10 cellular contexts compared by ENCODE assay signal in the genomic region with DNA sequence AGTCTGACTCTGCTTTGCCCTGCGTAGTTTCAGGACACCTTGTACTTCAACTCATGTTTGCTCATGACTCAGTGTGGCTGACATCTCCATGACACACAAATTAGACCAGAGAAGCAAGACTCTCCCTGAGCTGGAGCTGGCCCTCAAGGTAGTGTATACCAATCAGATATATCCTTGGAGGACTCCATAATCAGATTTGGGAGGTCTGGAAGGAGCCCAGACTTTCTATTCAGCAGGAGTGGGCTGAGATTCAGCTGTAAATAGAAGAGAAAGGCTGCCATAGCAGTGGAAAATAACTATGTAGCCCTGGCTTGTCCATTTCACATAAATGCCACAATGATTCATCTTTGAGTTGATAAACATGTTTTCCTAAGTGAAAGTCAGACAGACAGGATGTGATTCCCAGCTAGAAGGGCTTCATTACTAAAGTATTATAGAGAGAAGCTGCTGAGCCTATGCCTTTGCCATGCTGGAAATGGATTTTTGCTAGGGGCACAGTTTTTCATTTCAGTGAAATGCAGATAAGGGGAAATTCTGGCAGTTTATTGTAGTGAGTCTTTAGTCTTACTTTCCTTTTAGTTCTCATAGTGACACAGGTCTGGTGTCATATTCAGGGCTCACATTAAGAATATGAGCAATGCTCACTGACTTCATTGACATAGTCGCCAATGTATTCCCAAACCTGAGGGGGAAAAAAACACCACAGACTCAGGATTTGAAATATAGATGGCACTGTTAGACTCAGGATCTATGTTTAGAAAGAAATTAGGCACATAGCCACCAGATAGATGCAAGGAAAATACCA.
DNase-seq lines count a peak whose midpoint lies in the region; ATAC-seq and TF ChIP-seq lines count a peak whose summit lies in the region.
"Had no signal": no experiment of that assay in that cellular context is flagged by ENCODE, and none has a peak within 500 bp of the region (broad histone marks: within the 10 kb centered on the region; RNA-seq: fewer than 3 reads in every experiment).

No MANE protein-coding gene starts in this region.

- no peaks in the 10 kb centered on the region for H3K9me3 ChIP-seq in mucosa of descending colon
- H3K9me3 ChIP-seq in CD4-positive, alpha-beta memory T cell (ENCODE audit: control insufficient read depth in 1 of 2, low read length in 2 of 2), result no peaks in the 10 kb centered on the region

- H3K9me3 Mint-ChIP-seq in CD4-positive, alpha-beta memory T cell, result peaks cover 0 to 2% (median 0%) of the 10 kb centered on the region in 8 donors
- H3K9me3 Mint-ChIP-seq: activated CD4-positive, alpha-beta T cell treated with anti-CD3 and anti-CD28 coated beads, Interleukin-2, amount 10 ng/mL, durations not matched to agents 24 days and 14 days had no signal

- H3K27me3 ChIP-seq in CD4-positive, alpha-beta memory T cell (ENCODE audit: insufficient read depth, low read length), result no peaks in the 10 kb centered on the region

- no peak overlapping the region for H3K4me3 ChIP-seq in mucosa of descending colon
- no peak overlapping the region for H3K4me3 ChIP-seq in CD4-positive, alpha-beta memory T cell (ENCODE audit: low read length in 2 of 2)

- no peaks in the 10 kb centered on the region for H3K27me3 Mint-ChIP-seq in CD4-positive, alpha-beta memory T cell
- H3K27me3 Mint-ChIP-seq: activated CD4-positive, alpha-beta T cell treated with anti-CD3 and anti-CD28 coated beads, Interleukin-2, amount 10 ng/mL, durations not matched to agents 24 days and 14 days had no signal

- no peak overlapping the region for H3K27ac Mint-ChIP-seq in CD4-positive, alpha-beta memory T cell
- H3K27ac Mint-ChIP-seq: activated CD4-positive, alpha-beta T cell treated with anti-CD3 and anti-CD28 coated beads, Interleukin-2, amount 10 ng/mL, durations not matched to agents 24 days and 14 days; activated naive CD4-positive, alpha-beta T cell treated with anti-CD3 and anti-CD28 coated beads for 36 hours had no signal

- H3K36me3 ChIP-seq in mucosa of descending colon (ENCODE audit: low read depth), result no peaks in the 10 kb centered on the region
- H3K36me3 ChIP-seq in CD4-positive, alpha-beta memory T cell (ENCODE audit: insufficient read depth, low read length), result no peaks in the 10 kb centered on the region

- peak; percentile 48 for DNase-seq in A172 (ENCODE audit: low spot score)
- DNase-seq in NCI-H69 (lab: John Stamatoyannopoulos, UW), result peak; percentile 38
- DNase-seq in dermis blood vessel endothelial cell, result peak; percentile 34
- DNase-seq in middle frontal gyrus (ENCODE audit: extremely low spot score, low spot score), result peak; percentile 19
- no peak for DNase-seq in activated CD8-positive, alpha-beta memory T cell treated with anti-CD3 and anti-CD28 coated beads, Interleukin-2, amount 50 U/mL, for 4 hours
- no peak for DNase-seq in mucosa of descending colon
- no peak for DNase-seq in NCI-H2081 (lab: John Stamatoyannopoulos, UW)
- no peak for DNase-seq in CD4-positive, alpha-beta memory T cell
- DNase-seq: activated CD4-positive, alpha-beta T cell treated with anti-CD3 and anti-CD28 coated beads, Interleukin-2, amount 10 ng/mL, durations not matched to agents 24 days and 14 days; activated naive CD4-positive, alpha-beta T cell treated with anti-CD3 and anti-CD28 coated beads for 36 hours had no signal

- H3K36me3 Mint-ChIP-seq in CD4-positive, alpha-beta memory T cell, result no peaks in the 10 kb centered on the region

- ATAC-seq in mucosa of descending colon, result no peak

- no peak overlapping the region for H3K27ac ChIP-seq in CD4-positive, alpha-beta memory T cell (ENCODE audit: low read depth, low read length)

- no peak overlapping the region for H3K4me3 Mint-ChIP-seq in CD4-positive, alpha-beta memory T cell
- H3K4me3 Mint-ChIP-seq: activated CD4-positive, alpha-beta T cell treated with anti-CD3 and anti-CD28 coated beads, Interleukin-2, amount 10 ng/mL, durations not matched to agents 24 days and 14 days; activated naive CD4-positive, alpha-beta T cell treated with anti-CD3 and anti-CD28 coated beads for 36 hours had no signal

- H3K4me1 Mint-ChIP-seq in CD4-positive, alpha-beta memory T cell, result no peaks in the 10 kb centered on the region
- H3K4me1 Mint-ChIP-seq: activated CD4-positive, alpha-beta T cell treated with anti-CD3 and anti-CD28 coated beads, Interleukin-2, amount 10 ng/mL, durations not matched to agents 24 days and 14 days had no signal

- H3K4me1 ChIP-seq in mucosa of descending colon (ENCODE audit: low read depth), result no peaks in the 10 kb centered on the region
- no peaks in the 10 kb centered on the region for H3K4me1 ChIP-seq in CD4-positive, alpha-beta memory T cell (ENCODE audit: insufficient read depth, low read length)

- intact Hi-C loops in mucosa of descending colon (cut with DNase I, micrococcal nuclease), result no loop called here
- intact Hi-C loops in CD4-positive, alpha-beta memory T cell (cut with micrococcal nuclease), result no loop called here

- CTCF ChIA-PET in CD4-positive, alpha-beta memory T cell (lab: Charles Lee; ENCODE audit: partially characterized antibody), result no interaction called here

- POLR2A ChIA-PET in CD4-positive, alpha-beta memory T cell (lab: Charles Lee; ENCODE audit: partially characterized antibody), result no interaction called here

- no peak for TF ChIP-seq CTCF in mucosa of descending colon (IDR thresholded peaks at IDR 0.05)

Comparison
In these comparisons a context has a peak if more than half of its experiments do, and no peak if none do; other contexts are left out.
1. DNase-seq: peak in A172 (single experiment), NCI-H69 (single experiment), dermis blood vessel endothelial cell (single experiment) and middle frontal gyrus (single experiment); none in activated CD8-positive, alpha-beta memory T cell treated with anti-CD3 and anti-CD28 coated beads, Interleukin-2, amount 50 U/mL, for 4 hours (single experiment), mucosa of descending colon (0 of 3), NCI-H2081 (0 of 2) and CD4-positive, alpha-beta memory T cell (0 of 5).